In the genomic region with DNA sequence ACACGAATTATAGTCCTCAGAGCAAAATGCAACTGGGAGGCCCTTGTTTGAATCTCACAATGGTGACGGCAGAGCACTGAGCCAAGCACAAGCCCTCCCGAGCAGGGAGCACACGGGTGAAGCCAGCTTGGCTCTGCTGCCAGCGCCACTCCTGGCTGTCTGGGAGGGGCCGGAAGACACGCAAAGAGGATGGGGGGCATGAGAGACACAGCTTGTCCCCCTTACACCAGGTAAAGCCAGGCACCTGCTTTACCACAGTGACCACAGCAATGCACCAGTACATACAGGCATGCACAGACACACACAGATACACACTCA, we compare ENCODE assay signal across 28 cellular contexts.
"Had no signal": no experiment of that assay in that cellular context is flagged by ENCODE, and none has a peak within 500 bp of the region (broad histone marks: within the 10 kb centered on the region; RNA-seq: fewer than 3 reads in every experiment).

No MANE protein-coding gene starts in this region.

- FAIRE-seq: astrocyte, colon had no signal

- H3K4me1 ChIP-seq: foreskin keratinocyte, gastrocnemius medialis, heart left ventricle had no signal

- H3K27ac ChIP-seq: brain microvascular endothelial cell, esophagus muscularis mucosa, foreskin keratinocyte, gastrocnemius medialis, heart left ventricle had no signal

- H3K27me3 ChIP-seq: brain microvascular endothelial cell had no signal

- ATAC-seq: activated naive CD4-positive, alpha-beta T cell treated with anti-CD3 and anti-CD28 coated beads, Interleukin-2, amount 50 U/mL, for 72 hours; activated T-cell treated with anti-CD3 and anti-CD28 coated beads, Interleukin-2, amount 50 U/mL, for 72 hours; foreskin keratinocyte; gastrocnemius medialis; heart left ventricle; WTC11 had no signal

- DNase-seq: activated CD4-positive, alpha-beta memory T cell treated with anti-CD3 and anti-CD28 coated beads, Interleukin-2, amount 10 ng/mL, durations not matched to agents 7 days and 5 days; activated CD4-positive, alpha-beta T cell treated with anti-CD3 and anti-CD28 coated beads for 1 hour; activated CD4-positive, alpha-beta T cell treated with anti-CD3 and anti-CD28 coated beads for 4 hours; activated CD4-positive, alpha-beta T cell treated with anti-CD3 and anti-CD28 coated beads, Interleukin-2, amount 10 ng/mL, durations not matched to agents 7 days and 5 days; activated CD4-positive, alpha-beta T cell treated with anti-CD3 and anti-CD28 coated beads, Interleukin-2, amount 50 U/mL, for 4 hours; activated CD8-positive, alpha-beta memory T cell treated with anti-CD3 and anti-CD28 coated beads, Interleukin-2, amount 50 U/mL, for 48 hours; activated gamma-delta T cell; activated naive CD4-positive, alpha-beta T cell; activated naive CD4-positive, alpha-beta T cell treated with anti-CD3 and anti-CD28 coated beads, Interleukin-2, amount 10 ng/mL, durations not matched to agents 7 days and 5 days; activated naive CD8-positive, alpha-beta T cell treated with anti-CD3 and anti-CD28 coated beads, Interleukin-2, amount 10 ng/mL, durations not matched to agents 7 days and 5 days; activated T-cell treated with anti-CD3 and anti-CD28 coated beads for 4 hours; activated T-cell treated with anti-CD3 and anti-CD28 coated beads, Interleukin-2, amount 50 U/mL, for 24 hours; activated T-cell treated with anti-CD3 and anti-CD28 coated beads, Interleukin-2, amount 50 U/mL, for 72 hours; anterior cingulate cortex; brain microvascular endothelial cell; cortex of kidney; dermis blood vessel endothelial cell; effector CD8-positive, alpha-beta T cell; erythroblast; foreskin keratinocyte; gastrocnemius medialis; heart left ventricle; T-helper 2 cell had no signal

- H3K9me3 ChIP-seq: esophagus muscularis mucosa, gastrocnemius medialis, heart left ventricle had no signal

- H3K36me3 ChIP-seq: brain microvascular endothelial cell, esophagus muscularis mucosa, gastrocnemius medialis, heart left ventricle had no signal

- H3K4me3 ChIP-seq: esophagus muscularis mucosa, gastrocnemius medialis, heart left ventricle had no signal
